ENCODE assay signal across 28 cellular contexts in genomic region chr11:86922225-86922624, GRCh38. TPM values are rescaled to one million over a fixed set of nuclear protein-coding genes. Genes with fewer than 3 reads are reported as not detected.
"Had no signal": no experiment of that assay in that cellular context is flagged by ENCODE, and none has a peak within 500 bp of the region (broad histone marks: within the 10 kb centered on the region; RNA-seq: fewer than 3 reads in every experiment).

No MANE protein-coding gene starts in this region.

- ATAC-seq: naive thymus-derived CD8-positive, alpha-beta T cell; natural killer cell treated with Interleukin-12 subunit alpha and Interleukin-12 subunit beta and Interleukin-15 and Interleukin-18, amount 100 ng/mL, for 72 hours; psoas muscle; right cardiac atrium; right lobe of liver; stimulated activated effector memory CD8-positive, alpha-beta T cell treated with anti-CD3 and anti-CD28 coated beads, Interleukin-12 subunit alpha, Interleukin-12 subunit beta, amount 100 ng/mL, for 72 hours; stimulated activated naive B cell treated with anti-CD40 and anti-IgM and Interleukin-4, amounts not matched to agents 10 μg/mL and 1 μg/mL and 100 μg/mL, for 72 hours had no signal

- H3K9me3 ChIP-seq: neutrophil, ovary, psoas muscle, right lobe of liver, sigmoid colon, spleen, stomach, tibial nerve, upper lobe of left lung, vagina had no signal

- H2AFZ ChIP-seq: parathyroid adenoma had no signal

- H3K9ac ChIP-seq: parathyroid adenoma had no signal

- H3K36me3 ChIP-seq: neutrophil, ovary, right lobe of liver, sigmoid colon, spleen, stomach, tibial nerve, upper lobe of left lung, vagina had no signal

- H3K27me3 ChIP-seq: neutrophil, ovary, right lobe of liver, sigmoid colon, spleen, stomach, tibial nerve, upper lobe of left lung, vagina had no signal

- H3K4me3 ChIP-seq: ovary, psoas muscle, right lobe of liver, sigmoid colon, spleen, stomach, tibial nerve, upper lobe of left lung, vagina had no signal

- FAIRE-seq: small intestine, urothelium cell line had no signal

- DNase-seq: naive B cell; naive thymus-derived CD8-positive, alpha-beta T cell; nephron progenitor cell; nucleus accumbens; ovary; posterior cingulate gyrus; psoas muscle; right cardiac atrium; right lobe of liver; sigmoid colon; small intestine; spleen; stimulated activated CD4-positive, alpha-beta T cell treated with anti-CD3 and anti-CD28 coated beads, Interleukin-12 subunit alpha, Interleukin-12 subunit beta, amount 100 ng/mL, for 4 hours; stimulated activated CD4-positive, alpha-beta T cell treated with anti-CD3 and anti-CD28 coated beads, Interleukin-1b, Interleukin-23, amount 100 ng/mL, for 48 hours; stimulated activated CD4-positive, alpha-beta T cell treated with anti-CD3 and anti-CD28 coated beads, Interleukin-4, amount 100 ng/mL, for 1 hour; stimulated activated CD4-positive, alpha-beta T cell treated with anti-CD3 and anti-CD28 coated beads, Interleukin-4, amount 100 ng/mL, for 4 hours; stimulated activated naive B cell treated with anti-CD40 and anti-IgM and Interleukin-4, amounts not matched to agents 10 μg/mL and 1 μg/mL and 100 μg/mL, for 72 hours; stimulated activated naive CD4-positive, alpha-beta T cell treated with Interleukin-2 at 50 U/mL for 16 hours; stomach; trophoblast cell; upper lobe of left lung had no signal

- H3K4me1 ChIP-seq: parathyroid adenoma, psoas muscle had no signal

- H3K27ac ChIP-seq: neutrophil, ovary, parathyroid adenoma, psoas muscle, right lobe of liver, sigmoid colon, spleen, tibial nerve, vagina had no signal

- H3K79me2 ChIP-seq: parathyroid adenoma had no signal

RNA-seq across cellular contexts. Expression of gene FZD4, which starts 33.0 kb away (rescaled TPM):
- total RNA-seq: naive thymus-derived CD8-positive, alpha-beta T cell had no signal
- polyA plus RNA-seq: naive thymus-derived CD8-positive, alpha-beta T cell had no signal
